Comparison of ENCODE assay signal across 1 cellular context in the genomic region with DNA sequence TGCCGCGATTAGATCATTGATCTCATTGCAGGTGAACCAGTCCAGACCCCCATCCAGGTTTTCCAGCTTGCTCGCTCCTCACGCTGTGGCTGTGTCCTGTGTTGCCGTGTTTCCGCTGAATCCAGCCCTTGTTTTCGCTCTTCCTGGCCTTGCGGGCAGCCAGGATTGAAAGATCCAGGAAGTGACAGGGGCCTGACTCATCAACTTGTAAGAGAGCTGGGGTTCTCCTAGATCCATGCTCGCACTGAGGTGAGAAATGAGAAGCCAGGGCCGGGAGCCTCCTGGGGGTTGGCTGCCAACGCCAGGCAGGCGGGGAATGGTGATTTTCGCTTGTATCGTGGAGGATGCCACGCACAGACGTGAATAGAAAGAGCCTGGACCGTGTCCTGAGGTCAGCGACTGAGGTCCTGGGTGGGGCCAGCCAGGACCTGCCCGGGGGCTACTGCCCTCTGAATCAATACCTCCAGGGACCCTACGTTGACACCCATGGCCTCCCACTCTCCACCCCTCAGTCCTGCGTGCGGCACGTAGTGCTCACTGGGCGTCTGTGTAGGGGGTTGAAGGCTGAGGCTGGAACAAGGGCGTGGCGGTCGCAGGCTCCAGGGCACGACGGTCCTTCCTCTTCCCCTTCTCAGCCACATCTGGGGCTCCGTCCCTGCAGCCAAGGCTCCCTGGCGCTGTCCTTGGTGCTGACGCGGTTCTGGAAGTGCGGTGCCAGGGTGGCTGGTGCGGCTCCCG.
TF ChIP-seq lines count a peak whose summit lies in the region.

No MANE protein-coding gene starts in this region.

TF ChIP-seq in HepG2, 621 proteins besides CTCF, POLR2A, EP300 and RAD21 (continued from another document and continues in another):
- TF ChIP-seq, protein P1, sequence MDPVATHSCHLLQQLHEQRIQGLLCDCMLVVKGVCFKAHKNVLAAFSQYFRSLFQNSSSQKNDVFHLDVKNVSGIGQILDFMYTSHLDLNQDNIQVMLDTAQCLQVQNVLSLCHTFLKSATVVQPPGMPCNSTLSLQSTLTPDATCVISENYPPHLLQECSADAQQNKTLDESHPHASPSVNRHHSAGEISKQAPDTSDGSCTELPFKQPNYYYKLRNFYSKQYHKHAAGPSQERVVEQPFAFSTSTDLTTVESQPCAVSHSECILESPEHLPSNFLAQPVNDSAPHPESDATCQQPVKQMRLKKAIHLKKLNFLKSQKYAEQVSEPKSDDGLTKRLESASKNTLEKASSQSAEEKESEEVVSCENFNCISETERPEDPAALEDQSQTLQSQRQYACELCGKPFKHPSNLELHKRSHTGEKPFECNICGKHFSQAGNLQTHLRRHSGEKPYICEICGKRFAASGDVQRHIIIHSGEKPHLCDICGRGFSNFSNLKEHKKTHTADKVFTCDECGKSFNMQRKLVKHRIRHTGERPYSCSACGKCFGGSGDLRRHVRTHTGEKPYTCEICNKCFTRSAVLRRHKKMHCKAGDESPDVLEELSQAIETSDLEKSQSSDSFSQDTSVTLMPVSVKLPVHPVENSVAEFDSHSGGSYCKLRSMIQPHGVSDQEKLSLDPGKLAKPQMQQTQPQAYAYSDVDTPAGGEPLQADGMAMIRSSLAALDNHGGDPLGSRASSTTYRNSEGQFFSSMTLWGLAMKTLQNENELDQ (CRISPR knock-in tag; IDR thresholded peaks at IDR 0.05; ENCODE audit: borderline replicate concordance) = peak; percentile 96
- TF ChIP-seq ZNF850 (CRISPR knock-in tag; conservative IDR thresholded peaks at IDR 0.05) = peak; percentile 4; the same call in 1 of the 2 replicates
- TF ChIP-seq STAT5B (CRISPR knock-in tag; IDR thresholded peaks at IDR 0.05) = peak; percentile 78; the same call in 1 of the 2 replicates
- TF ChIP-seq ZNF17 (CRISPR knock-in tag; IDR thresholded peaks at IDR 0.05) = peak; percentile 94
- TF ChIP-seq NFYC (CRISPR knock-in tag; IDR thresholded peaks at IDR 0.05) = peak; percentile 56; the same call in 1 of the 2 replicates
- TF ChIP-seq, protein P2, sequence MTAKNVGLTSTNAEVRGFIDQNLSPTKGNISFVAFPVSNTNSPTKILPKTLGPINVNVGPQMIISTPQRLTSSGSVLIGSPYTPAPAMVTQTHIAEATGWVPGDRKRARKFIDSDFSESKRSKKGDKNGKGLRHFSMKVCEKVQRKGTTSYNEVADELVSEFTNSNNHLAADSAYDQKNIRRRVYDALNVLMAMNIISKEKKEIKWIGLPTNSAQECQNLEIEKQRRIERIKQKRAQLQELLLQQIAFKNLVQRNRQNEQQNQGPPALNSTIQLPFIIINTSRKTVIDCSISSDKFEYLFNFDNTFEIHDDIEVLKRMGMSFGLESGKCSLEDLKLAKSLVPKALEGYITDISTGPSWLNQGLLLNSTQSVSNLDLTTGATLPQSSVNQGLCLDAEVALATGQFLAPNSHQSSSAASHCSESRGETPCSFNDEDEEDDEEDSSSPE (CRISPR knock-in tag; IDR thresholded peaks at IDR 0.05) = peak; percentile 57
- TF ChIP-seq SIN3A (IDR thresholded peaks at IDR 0.05; ENCODE audit: borderline replicate concordance, low read depth, low read length) = peak; percentile 98
- TF ChIP-seq, protein P3, sequence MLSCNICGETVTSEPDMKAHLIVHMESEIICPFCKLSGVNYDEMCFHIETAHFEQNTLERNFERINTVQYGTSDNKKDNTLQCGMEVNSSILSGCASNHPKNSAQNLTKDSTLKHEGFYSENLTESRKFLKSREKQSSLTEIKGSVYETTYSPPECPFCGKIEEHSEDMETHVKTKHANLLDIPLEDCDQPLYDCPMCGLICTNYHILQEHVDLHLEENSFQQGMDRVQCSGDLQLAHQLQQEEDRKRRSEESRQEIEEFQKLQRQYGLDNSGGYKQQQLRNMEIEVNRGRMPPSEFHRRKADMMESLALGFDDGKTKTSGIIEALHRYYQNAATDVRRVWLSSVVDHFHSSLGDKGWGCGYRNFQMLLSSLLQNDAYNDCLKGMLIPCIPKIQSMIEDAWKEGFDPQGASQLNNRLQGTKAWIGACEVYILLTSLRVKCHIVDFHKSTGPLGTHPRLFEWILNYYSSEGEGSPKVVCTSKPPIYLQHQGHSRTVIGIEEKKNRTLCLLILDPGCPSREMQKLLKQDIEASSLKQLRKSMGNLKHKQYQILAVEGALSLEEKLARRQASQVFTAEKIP (CRISPR knock-in tag; IDR thresholded peaks at IDR 0.05; ENCODE audit: borderline replicate concordance) = no peak
- no peak for TF ChIP-seq ARNTL (CRISPR knock-in tag; IDR thresholded peaks at IDR 0.05)
- TF ChIP-seq PHF8 (CRISPR knock-in tag; IDR thresholded peaks at IDR 0.05) = peak; percentile 63
- TF ChIP-seq BRD4 (CRISPR knock-in tag; IDR thresholded peaks at IDR 0.05) = no peak; the same call in none of the 2 replicates
- TF ChIP-seq, protein P4, sequence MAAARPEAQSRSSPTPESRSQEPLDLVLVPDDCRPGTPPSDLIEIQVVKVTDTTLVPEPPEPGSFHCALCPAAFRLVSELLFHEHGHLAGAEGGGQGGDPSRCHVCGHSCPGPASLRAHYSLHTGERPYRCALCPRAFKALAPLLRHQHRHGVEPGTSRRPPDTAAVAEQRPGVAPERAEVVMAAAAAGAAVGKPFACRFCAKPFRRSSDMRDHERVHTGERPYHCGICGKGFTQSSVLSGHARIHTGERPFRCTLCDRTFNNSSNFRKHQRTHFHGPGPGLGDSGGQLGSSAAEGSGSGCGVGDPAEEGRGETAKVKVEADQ (CRISPR knock-in tag; IDR thresholded peaks at IDR 0.05; ENCODE audit: borderline replicate concordance) = peak; percentile 87
- no peak for TF ChIP-seq SMARCE1 (IDR thresholded peaks at IDR 0.05; ENCODE audit: borderline replicate concordance)
- TF ChIP-seq ZNF557 (CRISPR knock-in tag; IDR thresholded peaks at IDR 0.05) = peak; percentile 96
- TF ChIP-seq NPAS2 (CRISPR knock-in tag; IDR thresholded peaks at IDR 0.05; ENCODE audit: borderline replicate concordance) = no peak
- TF ChIP-seq, protein P5, sequence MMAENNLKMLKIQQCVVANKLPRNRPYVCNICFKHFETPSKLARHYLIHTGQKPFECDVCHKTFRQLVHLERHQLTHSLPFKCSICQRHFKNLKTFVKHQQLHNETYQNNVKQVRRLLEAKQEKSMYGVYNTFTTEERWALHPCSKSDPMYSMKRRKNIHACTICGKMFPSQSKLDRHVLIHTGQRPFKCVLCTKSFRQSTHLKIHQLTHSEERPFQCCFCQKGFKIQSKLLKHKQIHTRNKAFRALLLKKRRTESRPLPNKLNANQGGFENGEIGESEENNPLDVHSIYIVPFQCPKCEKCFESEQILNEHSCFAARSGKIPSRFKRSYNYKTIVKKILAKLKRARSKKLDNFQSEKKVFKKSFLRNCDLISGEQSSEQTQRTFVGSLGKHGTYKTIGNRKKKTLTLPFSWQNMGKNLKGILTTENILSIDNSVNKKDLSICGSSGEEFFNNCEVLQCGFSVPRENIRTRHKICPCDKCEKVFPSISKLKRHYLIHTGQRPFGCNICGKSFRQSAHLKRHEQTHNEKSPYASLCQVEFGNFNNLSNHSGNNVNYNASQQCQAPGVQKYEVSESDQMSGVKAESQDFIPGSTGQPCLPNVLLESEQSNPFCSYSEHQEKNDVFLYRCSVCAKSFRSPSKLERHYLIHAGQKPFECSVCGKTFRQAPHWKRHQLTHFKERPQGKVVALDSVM (CRISPR knock-in tag; IDR thresholded peaks at IDR 0.05) = no peak; the same call in 1 of the 2 replicates
- peak; percentile 63; the same call in 1 of the 2 replicates for TF ChIP-seq GTF2F1 (IDR thresholded peaks at IDR 0.05; ENCODE audit: low read length)
- TF ChIP-seq MIXL1 (CRISPR knock-in tag; IDR thresholded peaks at IDR 0.05) = peak; percentile 95
- peak; percentile 98 for TF ChIP-seq ZSCAN30 (CRISPR knock-in tag; IDR thresholded peaks at IDR 0.05)
- TF ChIP-seq SP1 (IDR thresholded peaks at IDR 0.05) = no peak
- TF ChIP-seq SP1 (CRISPR knock-in tag; IDR thresholded peaks at IDR 0.05) = peak; percentile 81
- TF ChIP-seq, protein P6, sequence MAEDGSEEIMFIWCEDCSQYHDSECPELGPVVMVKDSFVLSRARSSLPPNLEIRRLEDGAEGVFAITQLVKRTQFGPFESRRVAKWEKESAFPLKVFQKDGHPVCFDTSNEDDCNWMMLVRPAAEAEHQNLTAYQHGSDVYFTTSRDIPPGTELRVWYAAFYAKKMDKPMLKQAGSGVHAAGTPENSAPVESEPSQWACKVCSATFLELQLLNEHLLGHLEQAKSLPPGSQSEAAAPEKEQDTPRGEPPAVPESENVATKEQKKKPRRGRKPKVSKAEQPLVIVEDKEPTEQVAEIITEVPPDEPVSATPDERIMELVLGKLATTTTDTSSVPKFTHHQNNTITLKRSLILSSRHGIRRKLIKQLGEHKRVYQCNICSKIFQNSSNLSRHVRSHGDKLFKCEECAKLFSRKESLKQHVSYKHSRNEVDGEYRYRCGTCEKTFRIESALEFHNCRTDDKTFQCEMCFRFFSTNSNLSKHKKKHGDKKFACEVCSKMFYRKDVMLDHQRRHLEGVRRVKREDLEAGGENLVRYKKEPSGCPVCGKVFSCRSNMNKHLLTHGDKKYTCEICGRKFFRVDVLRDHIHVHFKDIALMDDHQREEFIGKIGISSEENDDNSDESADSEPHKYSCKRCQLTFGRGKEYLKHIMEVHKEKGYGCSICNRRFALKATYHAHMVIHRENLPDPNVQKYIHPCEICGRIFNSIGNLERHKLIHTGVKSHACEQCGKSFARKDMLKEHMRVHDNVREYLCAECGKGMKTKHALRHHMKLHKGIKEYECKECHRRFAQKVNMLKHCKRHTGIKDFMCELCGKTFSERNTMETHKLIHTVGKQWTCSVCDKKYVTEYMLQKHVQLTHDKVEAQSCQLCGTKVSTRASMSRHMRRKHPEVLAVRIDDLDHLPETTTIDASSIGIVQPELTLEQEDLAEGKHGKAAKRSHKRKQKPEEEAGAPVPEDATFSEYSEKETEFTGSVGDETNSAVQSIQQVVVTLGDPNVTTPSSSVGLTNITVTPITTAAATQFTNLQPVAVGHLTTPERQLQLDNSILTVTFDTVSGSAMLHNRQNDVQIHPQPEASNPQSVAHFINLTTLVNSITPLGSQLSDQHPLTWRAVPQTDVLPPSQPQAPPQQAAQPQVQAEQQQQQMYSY (CRISPR knock-in tag; IDR thresholded peaks at IDR 0.05) = peak; percentile 100
- TF ChIP-seq ZSCAN9 (CRISPR knock-in tag; IDR thresholded peaks at IDR 0.05; ENCODE audit: borderline replicate concordance) = peak; percentile 98
- TF ChIP-seq, protein P7, sequence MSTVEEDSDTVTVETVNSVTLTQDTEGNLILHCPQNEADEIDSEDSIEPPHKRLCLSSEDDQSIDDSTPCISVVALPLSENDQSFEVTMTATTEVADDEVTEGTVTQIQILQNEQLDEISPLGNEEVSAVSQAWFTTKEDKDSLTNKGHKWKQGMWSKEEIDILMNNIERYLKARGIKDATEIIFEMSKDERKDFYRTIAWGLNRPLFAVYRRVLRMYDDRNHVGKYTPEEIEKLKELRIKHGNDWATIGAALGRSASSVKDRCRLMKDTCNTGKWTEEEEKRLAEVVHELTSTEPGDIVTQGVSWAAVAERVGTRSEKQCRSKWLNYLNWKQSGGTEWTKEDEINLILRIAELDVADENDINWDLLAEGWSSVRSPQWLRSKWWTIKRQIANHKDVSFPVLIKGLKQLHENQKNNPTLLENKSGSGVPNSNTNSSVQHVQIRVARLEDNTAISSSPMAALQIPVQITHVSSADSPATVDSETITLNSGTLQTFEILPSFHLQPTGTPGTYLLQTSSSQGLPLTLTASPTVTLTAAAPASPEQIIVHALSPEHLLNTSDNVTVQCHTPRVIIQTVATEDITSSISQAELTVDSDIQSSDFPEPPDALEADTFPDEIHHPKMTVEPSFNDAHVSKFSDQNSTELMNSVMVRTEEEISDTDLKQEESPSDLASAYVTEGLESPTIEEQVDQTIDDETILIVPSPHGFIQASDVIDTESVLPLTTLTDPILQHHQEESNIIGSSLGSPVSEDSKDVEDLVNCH (CRISPR knock-in tag; IDR thresholded peaks at IDR 0.05) = no peak
- TF ChIP-seq KDM3A (CRISPR knock-in tag; IDR thresholded peaks at IDR 0.05; ENCODE audit: low read depth) = peak; percentile 89
- 0 out of 2 replicates have a peak, but pooled peaks have one; percentile 80 for TF ChIP-seq ZFP90 (CRISPR knock-in tag; IDR thresholded peaks at IDR 0.05; ENCODE audit: borderline replicate concordance)
- TF ChIP-seq EED (CRISPR knock-in tag; IDR thresholded peaks at IDR 0.05) = no peak
- TF ChIP-seq, protein P8, sequence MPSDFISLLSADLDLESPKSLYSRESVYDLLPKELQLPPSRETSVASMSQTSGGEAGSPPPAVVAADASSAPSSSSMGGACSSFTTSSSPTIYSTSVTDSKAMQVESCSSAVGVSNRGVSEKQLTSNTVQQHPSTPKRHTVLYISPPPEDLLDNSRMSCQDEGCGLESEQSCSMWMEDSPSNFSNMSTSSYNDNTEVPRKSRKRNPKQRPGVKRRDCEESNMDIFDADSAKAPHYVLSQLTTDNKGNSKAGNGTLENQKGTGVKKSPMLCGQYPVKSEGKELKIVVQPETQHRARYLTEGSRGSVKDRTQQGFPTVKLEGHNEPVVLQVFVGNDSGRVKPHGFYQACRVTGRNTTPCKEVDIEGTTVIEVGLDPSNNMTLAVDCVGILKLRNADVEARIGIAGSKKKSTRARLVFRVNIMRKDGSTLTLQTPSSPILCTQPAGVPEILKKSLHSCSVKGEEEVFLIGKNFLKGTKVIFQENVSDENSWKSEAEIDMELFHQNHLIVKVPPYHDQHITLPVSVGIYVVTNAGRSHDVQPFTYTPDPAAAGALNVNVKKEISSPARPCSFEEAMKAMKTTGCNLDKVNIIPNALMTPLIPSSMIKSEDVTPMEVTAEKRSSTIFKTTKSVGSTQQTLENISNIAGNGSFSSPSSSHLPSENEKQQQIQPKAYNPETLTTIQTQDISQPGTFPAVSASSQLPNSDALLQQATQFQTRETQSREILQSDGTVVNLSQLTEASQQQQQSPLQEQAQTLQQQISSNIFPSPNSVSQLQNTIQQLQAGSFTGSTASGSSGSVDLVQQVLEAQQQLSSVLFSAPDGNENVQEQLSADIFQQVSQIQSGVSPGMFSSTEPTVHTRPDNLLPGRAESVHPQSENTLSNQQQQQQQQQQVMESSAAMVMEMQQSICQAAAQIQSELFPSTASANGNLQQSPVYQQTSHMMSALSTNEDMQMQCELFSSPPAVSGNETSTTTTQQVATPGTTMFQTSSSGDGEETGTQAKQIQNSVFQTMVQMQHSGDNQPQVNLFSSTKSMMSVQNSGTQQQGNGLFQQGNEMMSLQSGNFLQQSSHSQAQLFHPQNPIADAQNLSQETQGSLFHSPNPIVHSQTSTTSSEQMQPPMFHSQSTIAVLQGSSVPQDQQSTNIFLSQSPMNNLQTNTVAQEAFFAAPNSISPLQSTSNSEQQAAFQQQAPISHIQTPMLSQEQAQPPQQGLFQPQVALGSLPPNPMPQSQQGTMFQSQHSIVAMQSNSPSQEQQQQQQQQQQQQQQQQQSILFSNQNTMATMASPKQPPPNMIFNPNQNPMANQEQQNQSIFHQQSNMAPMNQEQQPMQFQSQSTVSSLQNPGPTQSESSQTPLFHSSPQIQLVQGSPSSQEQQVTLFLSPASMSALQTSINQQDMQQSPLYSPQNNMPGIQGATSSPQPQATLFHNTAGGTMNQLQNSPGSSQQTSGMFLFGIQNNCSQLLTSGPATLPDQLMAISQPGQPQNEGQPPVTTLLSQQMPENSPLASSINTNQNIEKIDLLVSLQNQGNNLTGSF (CRISPR knock-in tag; IDR thresholded peaks at IDR 0.05) = peak; percentile 94
- TF ChIP-seq FOXJ3 (CRISPR knock-in tag; IDR thresholded peaks at IDR 0.05; ENCODE audit: borderline replicate concordance) = peak; percentile 64; the same call in 1 of the 2 replicates
- TF ChIP-seq MAFG (CRISPR knock-in tag; IDR thresholded peaks at IDR 0.05) = peak; percentile 82
- TF ChIP-seq ERF (CRISPR knock-in tag; IDR thresholded peaks at IDR 0.05) = peak; percentile 81
- peak; percentile 82; the same call in 1 of the 2 replicates for TF ChIP-seq JDP2 (CRISPR knock-in tag; IDR thresholded peaks at IDR 0.05; ENCODE audit: borderline replicate concordance)
- no peak for TF ChIP-seq EZH2 (conservative IDR thresholded peaks at IDR 0.05; ENCODE audit: low read depth, low read length)
- peak; percentile 99 for TF ChIP-seq BRCA1 (CRISPR knock-in tag; IDR thresholded peaks at IDR 0.05)
- TF ChIP-seq ARID2 (CRISPR knock-in tag; IDR thresholded peaks at IDR 0.05; ENCODE audit: borderline replicate concordance) = peak; percentile 95; the same call in 1 of the 2 replicates
